17 cellular contexts compared by ENCODE assay signal in genomic region chr14:29301571-29301970, GRCh38.
"Had no signal": no experiment of that assay in that cellular context is flagged by ENCODE, and none has a peak within 500 bp of the region (broad histone marks: within the 10 kb centered on the region; RNA-seq: fewer than 3 reads in every experiment).

No MANE protein-coding gene starts in this region.

- H3K36me3 ChIP-seq: esophagus muscularis mucosa, gastrocnemius medialis, heart right ventricle, left lung, lower lobe of right lung had no signal

- DNase-seq: effector CD8-positive, alpha-beta T cell; foreskin melanocyte; gastrocnemius medialis; glutamatergic neuron; head of caudate nucleus; heart right ventricle; hippocampal formation; left cardiac atrium; left lung; left ventricle myocardium superior; lower lobe of right lung; mesenchymal stem cell; mucosa of descending colon; naive B cell; naive thymus-derived CD8-positive, alpha-beta T cell had no signal

- H3K27ac ChIP-seq: coronary artery, esophagus muscularis mucosa, gastrocnemius medialis, heart right ventricle, left lung, lower lobe of right lung had no signal

- ATAC-seq: gastrocnemius medialis; heart right ventricle; left cardiac atrium; left lung; left ventricle myocardium superior; lower lobe of right lung; mucosa of descending colon; naive thymus-derived CD8-positive, alpha-beta T cell had no signal

- H3K27me3 ChIP-seq: esophagus muscularis mucosa, gastrocnemius medialis, heart right ventricle, left lung had no signal

- H3K4me1 ChIP-seq: esophagus muscularis mucosa, gastrocnemius medialis, heart right ventricle, left lung, lower lobe of right lung had no signal

- H3K9me3 ChIP-seq: esophagus muscularis mucosa, gastrocnemius medialis, heart right ventricle, left lung, lower lobe of right lung had no signal

- H3K4me3 ChIP-seq: coronary artery, esophagus muscularis mucosa, gastrocnemius medialis, heart right ventricle, left lung, lower lobe of right lung, mucosa of descending colon had no signal
